Comparison of ENCODE assay signal across 11 cellular contexts in genomic region chrX:119672252-119672825, GRCh38. TPM values are rescaled to one million over a fixed set of nuclear protein-coding genes. Genes with fewer than 3 reads are reported as not detected.
A peak's percentile ranks its signal among the peaks of the same experiment; 100 is the strongest.
DNase-seq lines count a peak whose midpoint lies in the region; ATAC-seq and FAIRE-seq lines count a peak whose summit lies in the region.
"Had no signal": no experiment of that assay in that cellular context is flagged by ENCODE, and none has a peak within 500 bp of the region (broad histone marks: within the 10 kb centered on the region; RNA-seq: fewer than 3 reads in every experiment).

No MANE protein-coding gene starts in this region.

- no peak overlapping the region for H3K4me3 Mint-ChIP-seq in activated CD4-positive, alpha-beta T cell treated with anti-CD3 and anti-CD28 coated beads for 36 hours
- H3K4me3 Mint-ChIP-seq in activated naive CD8-positive, alpha-beta T cell treated with anti-CD3 and anti-CD28 coated beads, Interleukin-2, amount 50 U/mL, for 24 hours = no peak overlapping the region

- no peaks in the 10 kb centered on the region for H3K27me3 ChIP-seq in small intestine (ENCODE audit: control insufficient read depth in 2 of 2, insufficient read depth in 2 of 2, low read length in 2 of 2)
- H3K27me3 ChIP-seq: testis had no signal

- no peak for DNase-seq in activated CD4-positive, alpha-beta T cell treated with anti-CD3 and anti-CD28 coated beads for 36 hours
- DNase-seq in activated CD4-positive, alpha-beta T cell treated with anti-CD3 and anti-CD28 coated beads, Interleukin-2, amount 50 U/mL, for 48 hours = no peak
- DNase-seq in NCI-H2196 (lab: John Stamatoyannopoulos, UW; ENCODE audit: unreplicated experiment) = peak; percentile 91
- DNase-seq in activated naive CD8-positive, alpha-beta T cell treated with anti-CD3 and anti-CD28 coated beads, Interleukin-2, amount 50 U/mL, for 24 hours = no peak
- peak; percentile 83 for DNase-seq in small intestine
- DNase-seq in ureter (ENCODE audit: low spot score) = no peak
- DNase-seq in HK-2 (ENCODE audit: unreplicated experiment) = no peak
- DNase-seq: ACHN; stimulated activated CD4-positive, alpha-beta T cell treated with anti-CD3 and anti-CD28 coated beads, Interleukin-4, amount 100 ng/mL, for 24 hours had no signal

- CTCF ChIA-PET in activated CD4-positive, alpha-beta T cell treated with anti-CD3 and anti-CD28 coated beads for 36 hours (lab: Charles Lee) = interaction anchor here (1.3 kb wide), 1 partner anchor 58 kb away, joined by 3 read pairs; no protein-coding TSS in a partner anchor

- H3K4me1 ChIP-seq in small intestine (ENCODE audit: control insufficient read depth in 2 of 2, insufficient read depth in 1 of 2, low read depth in 1 of 2, low read length in 1 of 2) = peaks cover 0 to 4% of the 10 kb centered on the region in 2 donors

- H3K36me3 ChIP-seq in small intestine (ENCODE audit: control insufficient read depth in 2 of 2, insufficient read depth in 2 of 2, low read length in 2 of 2) = no peaks in the 10 kb centered on the region

- no peaks in the 10 kb centered on the region for H3K9me3 ChIP-seq in small intestine (ENCODE audit: control insufficient read depth, low read depth)
- H3K9me3 ChIP-seq: testis had no signal

- no peaks in the 10 kb centered on the region for H3K27me3 Mint-ChIP-seq in activated CD4-positive, alpha-beta T cell treated with anti-CD3 and anti-CD28 coated beads for 36 hours
- no peaks in the 10 kb centered on the region for H3K27me3 Mint-ChIP-seq in activated naive CD8-positive, alpha-beta T cell treated with anti-CD3 and anti-CD28 coated beads, Interleukin-2, amount 50 U/mL, for 24 hours

- no peak for ATAC-seq in activated CD4-positive, alpha-beta T cell treated with anti-CD3 and anti-CD28 coated beads for 36 hours
- no peak for ATAC-seq in activated naive CD8-positive, alpha-beta T cell treated with anti-CD3 and anti-CD28 coated beads, Interleukin-2, amount 50 U/mL, for 24 hours
- ATAC-seq in GM21529 (IDR thresholded peaks at IDR 0.05; ENCODE audit: unreplicated experiment) = no peak

- H3K27ac ChIP-seq in small intestine (ENCODE audit: low read depth in 1 of 2, low read length in 1 of 2) = peak overlapping the region in 1 of 2 donors; percentile 38
- H3K27ac ChIP-seq: testis had no signal

- POLR2A ChIA-PET in activated CD4-positive, alpha-beta T cell treated with anti-CD3 and anti-CD28 coated beads for 36 hours (lab: Charles Lee) = interaction anchor here (0.6 kb wide), 1 partner anchor 18 kb away, joined by 4 read pairs; no protein-coding TSS in a partner anchor

- H3K4me3 ChIP-seq in small intestine (ENCODE audit: low read depth in 1 of 2, low read length in 2 of 2) = no peak overlapping the region
- H3K4me3 ChIP-seq: testis had no signal

- no peak for FAIRE-seq in small intestine (lab: Jason Lieb, UNC)

- 13 to 50% (median 49%) methylated on average over 2 of the region's 2 CpGs for WGBS in small intestine, 3 donors

- peaks cover 36% of the 10 kb centered on the region for H3K4me1 Mint-ChIP-seq in activated CD4-positive, alpha-beta T cell treated with anti-CD3 and anti-CD28 coated beads for 36 hours
- H3K4me1 Mint-ChIP-seq in activated naive CD8-positive, alpha-beta T cell treated with anti-CD3 and anti-CD28 coated beads, Interleukin-2, amount 50 U/mL, for 24 hours = peaks cover 42% of the 10 kb centered on the region

- intact Hi-C loops in activated CD4-positive, alpha-beta T cell treated with anti-CD3 and anti-CD28 coated beads for 36 hours (cut with DNase I, micrococcal nuclease) = no loop called here

- H3K36me3 Mint-ChIP-seq in activated CD4-positive, alpha-beta T cell treated with anti-CD3 and anti-CD28 coated beads for 36 hours (ENCODE audit: low read depth) = peaks cover 35% of the 10 kb centered on the region
- H3K36me3 Mint-ChIP-seq in activated naive CD8-positive, alpha-beta T cell treated with anti-CD3 and anti-CD28 coated beads, Interleukin-2, amount 50 U/mL, for 24 hours (ENCODE audit: low read depth) = peaks cover 16% of the 10 kb centered on the region

- H3K27ac Mint-ChIP-seq in activated CD4-positive, alpha-beta T cell treated with anti-CD3 and anti-CD28 coated beads for 36 hours = peak overlapping the region; percentile 53
- H3K27ac Mint-ChIP-seq in activated naive CD8-positive, alpha-beta T cell treated with anti-CD3 and anti-CD28 coated beads, Interleukin-2, amount 50 U/mL, for 24 hours = peak overlapping the region; percentile 77

- H3K9me3 Mint-ChIP-seq in activated CD4-positive, alpha-beta T cell treated with anti-CD3 and anti-CD28 coated beads for 36 hours (ENCODE audit: low read depth) = no peaks in the 10 kb centered on the region
- no peaks in the 10 kb centered on the region for H3K9me3 Mint-ChIP-seq in activated naive CD8-positive, alpha-beta T cell treated with anti-CD3 and anti-CD28 coated beads, Interleukin-2, amount 50 U/mL, for 24 hours

RNA-seq across cellular contexts. Expression of gene SEPTIN6, which starts 20.6 kb away (rescaled TPM):
- 100 to 1,000 TPM; 183 to 233 TPM for total RNA-seq in activated CD4-positive, alpha-beta T cell treated with anti-CD3 and anti-CD28 coated beads for 36 hours
- polyA plus RNA-seq in small intestine = 1 to 10 TPM; 3.6 to 8.4 (median 5.4) TPM
- total RNA-seq in ureter = 19.0 TPM

Comparison
In these comparisons a context has a peak if more than half of its experiments do, and no peak if none do; other contexts are left out.
1. DNase-seq: peak in NCI-H2196 (single experiment) and small intestine (single experiment); none in activated CD4-positive, alpha-beta T cell treated with anti-CD3 and anti-CD28 coated beads for 36 hours (single experiment), activated CD4-positive, alpha-beta T cell treated with anti-CD3 and anti-CD28 coated beads, Interleukin-2, amount 50 U/mL, for 48 hours (0 of 2), activated naive CD8-positive, alpha-beta T cell treated with anti-CD3 and anti-CD28 coated beads, Interleukin-2, amount 50 U/mL, for 24 hours (single experiment), ureter (single experiment) and HK-2 (single experiment).